22 cellular contexts compared by ENCODE assay signal in the genomic region with DNA sequence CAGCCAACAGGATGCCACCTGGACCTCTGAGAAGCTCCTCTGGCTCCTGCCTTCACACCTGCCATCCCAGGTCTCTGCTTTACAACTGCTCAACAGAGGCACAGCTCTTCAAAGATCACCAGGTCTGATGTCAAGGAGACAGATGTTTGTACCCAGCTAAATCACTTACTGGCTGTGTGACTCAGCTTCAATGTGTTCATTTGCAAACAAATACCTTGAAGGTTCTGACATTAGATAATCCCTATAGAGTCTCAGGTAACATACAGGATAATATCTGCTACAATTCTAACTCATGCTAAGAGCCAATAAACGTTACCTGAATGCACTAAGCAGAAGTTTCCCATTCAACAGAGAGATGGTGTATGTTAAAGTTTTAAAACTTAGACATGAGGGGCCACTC.
DNase-seq lines count a peak whose midpoint lies in the region; ATAC-seq and TF ChIP-seq lines count a peak whose summit lies in the region.
"Had no signal": no experiment of that assay in that cellular context is flagged by ENCODE, and none has a peak within 500 bp of the region (broad histone marks: within the 10 kb centered on the region; RNA-seq: fewer than 3 reads in every experiment).

No MANE protein-coding gene starts in this region.

- no peak overlapping the region for H2BK120ac ChIP-seq in trophoblast cell (ENCODE audit: insufficient read depth, low read length, poor library complexity)

- H3K4me3 Mint-ChIP-seq in activated T-cell treated with anti-CD3 and anti-CD28 coated beads, Interleukin-2, amount 50 U/mL, for 24 hours = no peak overlapping the region
- H3K4me3 Mint-ChIP-seq: B cell; CD4-positive, CD25-positive, alpha-beta regulatory T cell; CD8-positive, alpha-beta T cell had no signal

- H3K18ac ChIP-seq in trophoblast cell (ENCODE audit: low read length) = no peak overlapping the region

- H3K4me3 ChIP-seq in RWPE2 (ENCODE audit: severe bottlenecking) (no peak overlapping the region), trophoblast cell (ENCODE audit: low read depth, low read length) (no peak overlapping the region), spleen (no peak overlapping the region)
- H3K4me3 ChIP-seq: BLaER1, GM12878, GM23248 had no signal

- H3K36me3 ChIP-seq in RWPE2 (ENCODE audit: low read depth) (no peaks in the 10 kb centered on the region), trophoblast cell (ENCODE audit: control insufficient read depth in 1 of 2, insufficient read depth in 2 of 2, low read length in 2 of 2) (no peaks in the 10 kb centered on the region), spleen (no peaks in the 10 kb centered on the region)
- H3K36me3 ChIP-seq: BLaER1 had no signal

- no peak overlapping the region for H3K14ac ChIP-seq in trophoblast cell (ENCODE audit: low read length)

- no peaks in the 10 kb centered on the region for H3K79me1 ChIP-seq in trophoblast cell (ENCODE audit: low read length)

- H3K23ac ChIP-seq in trophoblast cell (ENCODE audit: low read length) = no peak overlapping the region

- no peak overlapping the region for H2AK5ac ChIP-seq in trophoblast cell (ENCODE audit: low read length)

- no peak overlapping the region for H2AFZ ChIP-seq in trophoblast cell (ENCODE audit: insufficient read depth, low read length, poor library complexity)
- H2AFZ ChIP-seq: GM23248 had no signal

- H3K36me3 Mint-ChIP-seq in activated T-cell treated with anti-CD3 and anti-CD28 coated beads, Interleukin-2, amount 50 U/mL, for 24 hours (ENCODE audit: low read depth) = no peaks in the 10 kb centered on the region
- H3K36me3 Mint-ChIP-seq: CD4-positive, CD25-positive, alpha-beta regulatory T cell; CD8-positive, alpha-beta T cell had no signal

- intact Hi-C loops in spleen (cut with DNase I; ENCODE audit: low total_unique reads) = no loop called here

- H4K8ac ChIP-seq in trophoblast cell (ENCODE audit: low read depth, low read length) = no peak overlapping the region

- H3K9ac ChIP-seq in trophoblast cell (ENCODE audit: low read length) = no peak overlapping the region
- H3K9ac ChIP-seq: BLaER1, GM23248 had no signal

- no peak overlapping the region for H2BK5ac ChIP-seq in trophoblast cell (ENCODE audit: low read depth, low read length, poor library complexity)

- H2BK12ac ChIP-seq in trophoblast cell (ENCODE audit: low read length) = no peak overlapping the region

- no peak overlapping the region for H3K27ac Mint-ChIP-seq in activated T-cell treated with anti-CD3 and anti-CD28 coated beads, Interleukin-2, amount 50 U/mL, for 24 hours
- H3K27ac Mint-ChIP-seq: B cell; CD4-positive, CD25-positive, alpha-beta regulatory T cell; CD8-positive, alpha-beta T cell had no signal

- ATAC-seq in RWPE2 (ENCODE audit: low read depth) (peak; percentile 73), GM18511 (IDR thresholded peaks at IDR 0.05; ENCODE audit: unreplicated experiment) (no peak)
- ATAC-seq: CD8-positive, alpha-beta T cell; GM12878 had no signal

- peaks cover 3% of the 10 kb centered on the region for H3K9me3 Mint-ChIP-seq in activated T-cell treated with anti-CD3 and anti-CD28 coated beads, Interleukin-2, amount 50 U/mL, for 24 hours

- no peak for TF ChIP-seq POLR2A in spleen (IDR thresholded peaks at IDR 0.05)

- H3K4me2 ChIP-seq in trophoblast cell (ENCODE audit: low read length) = no peak overlapping the region
- H3K4me2 ChIP-seq: BLaER1 had no signal

- H4K91ac ChIP-seq in trophoblast cell (ENCODE audit: low read depth, low read length) = no peak overlapping the region

- WGBS in trophoblast cell (ENCODE audit: extremely low coverage, insufficient coverage, insufficient read length) = no CpG with 5 or more reads among the region's 1 CpG
- WGBS in spleen, 5 donors = 50 to 80% (median 74%) methylated on average over 1 of the region's 1 CpG

- no peak overlapping the region for H3K4ac ChIP-seq in trophoblast cell (ENCODE audit: low read depth, low read length)

- H3K27me3 ChIP-seq in RWPE2 (ENCODE audit: insufficient read depth, poor library complexity, severe bottlenecking) = no peaks in the 10 kb centered on the region
- H3K27me3 ChIP-seq in trophoblast cell (ENCODE audit: insufficient read depth, low read length) = no peaks in the 10 kb centered on the region
- H3K27me3 ChIP-seq in spleen (replicated peaks in 1 of 7) = no peaks in the 10 kb centered on the region
- H3K27me3 ChIP-seq: BLaER1 had no signal

- no peak overlapping the region for H4K12ac ChIP-seq in trophoblast cell (ENCODE audit: low read depth, low read length)

- H3K27ac ChIP-seq in RWPE2 (ENCODE audit: poor library complexity, severe bottlenecking) (no peak overlapping the region), epithelial cell of prostate (no peak overlapping the region), trophoblast cell (ENCODE audit: low read depth, low read length) (no peak overlapping the region), spleen (no peak overlapping the region)
- H3K27ac ChIP-seq: BLaER1, C4-2B, GM23248 had no signal

- H3K9me3 ChIP-seq in RWPE2 (ENCODE audit: severe bottlenecking) (no peaks in the 10 kb centered on the region), trophoblast cell (ENCODE audit: insufficient read depth, low read depth, low read length) (no peaks in the 10 kb centered on the region), spleen (peaks cover 0 to 14% (median 8%) of the 10 kb centered on the region in 8 donors)

- no peaks in the 10 kb centered on the region for H3K79me2 ChIP-seq in trophoblast cell (ENCODE audit: control insufficient read depth, insufficient read depth, low read length, poor library complexity)

- no peaks in the 10 kb centered on the region for H3K4me1 Mint-ChIP-seq in activated T-cell treated with anti-CD3 and anti-CD28 coated beads, Interleukin-2, amount 50 U/mL, for 24 hours (ENCODE audit: low read depth)
- H3K4me1 Mint-ChIP-seq: B cell; CD4-positive, CD25-positive, alpha-beta regulatory T cell had no signal

- peak; percentile 78 for DNase-seq in DMS53 treated with DMSO at 0.1 percent for 48 hours (lab: John Stamatoyannopoulos, UW; ENCODE audit: unreplicated experiment)
- no peak for DNase-seq in RWPE2 (ENCODE audit: low spot score)
- DNase-seq in epithelial cell of prostate (ENCODE audit: low read depth, low spot score) = peak; percentile 2
- DNase-seq in trophoblast cell = peak; percentile 19 to 51
- no peak for DNase-seq in activated T-cell treated with anti-CD3 and anti-CD28 coated beads, Interleukin-2, amount 50 U/mL, for 24 hours
- DNase-seq in spleen = no peak
- DNase-seq in DMS153 treated with DMSO at 0.1 percent for 48 hours (lab: John Stamatoyannopoulos, UW; ENCODE audit: unreplicated experiment) = no peak
- DNase-seq: Caco-2; CD4-positive, CD25-positive, alpha-beta regulatory T cell; CD8-positive, alpha-beta T cell; DMS 273 treated with DMSO at 0.1 percent for 48 hours; DMS79; EL; GDM1; GM23248; H7; HCEC 1CT had no signal

- TF ChIP-seq CTCF in RWPE2 (IDR thresholded peaks at IDR 0.05; ENCODE audit: poor library complexity, severe bottlenecking) = no peak
- TF ChIP-seq CTCF in spleen (IDR thresholded peaks at IDR 0.05 in 8 of 11, conservative IDR thresholded peaks at IDR 0.05 in 3 of 11) = no peak

- H3K4me1 ChIP-seq in RWPE2 (ENCODE audit: insufficient read depth, poor library complexity, severe bottlenecking) = no peaks in the 10 kb centered on the region
- H3K4me1 ChIP-seq in trophoblast cell (ENCODE audit: control insufficient read depth in 1 of 2, insufficient read depth in 2 of 2, low read length in 2 of 2) = no peaks in the 10 kb centered on the region
- no peaks in the 10 kb centered on the region for H3K4me1 ChIP-seq in spleen
- H3K4me1 ChIP-seq: Caco-2 had no signal

- H3K27me3 Mint-ChIP-seq in activated T-cell treated with anti-CD3 and anti-CD28 coated beads, Interleukin-2, amount 50 U/mL, for 24 hours = peaks cover 17% of the 10 kb centered on the region
- H3K27me3 Mint-ChIP-seq: B cell; CD4-positive, CD25-positive, alpha-beta regulatory T cell had no signal

Comparison
In these comparisons a context has a peak if more than half of its experiments do, and no peak if none do; other contexts are left out.
1. DNase-seq: peak in DMS53 treated with DMSO at 0.1 percent for 48 hours (single experiment), epithelial cell of prostate (single experiment) and trophoblast cell (2 of 2); none in RWPE2 (single experiment), activated T-cell treated with anti-CD3 and anti-CD28 coated beads, Interleukin-2, amount 50 U/mL, for 24 hours (single experiment), spleen (single experiment) and DMS153 treated with DMSO at 0.1 percent for 48 hours (single experiment).